2 cellular contexts compared by ENCODE assay signal in the genomic region with DNA sequence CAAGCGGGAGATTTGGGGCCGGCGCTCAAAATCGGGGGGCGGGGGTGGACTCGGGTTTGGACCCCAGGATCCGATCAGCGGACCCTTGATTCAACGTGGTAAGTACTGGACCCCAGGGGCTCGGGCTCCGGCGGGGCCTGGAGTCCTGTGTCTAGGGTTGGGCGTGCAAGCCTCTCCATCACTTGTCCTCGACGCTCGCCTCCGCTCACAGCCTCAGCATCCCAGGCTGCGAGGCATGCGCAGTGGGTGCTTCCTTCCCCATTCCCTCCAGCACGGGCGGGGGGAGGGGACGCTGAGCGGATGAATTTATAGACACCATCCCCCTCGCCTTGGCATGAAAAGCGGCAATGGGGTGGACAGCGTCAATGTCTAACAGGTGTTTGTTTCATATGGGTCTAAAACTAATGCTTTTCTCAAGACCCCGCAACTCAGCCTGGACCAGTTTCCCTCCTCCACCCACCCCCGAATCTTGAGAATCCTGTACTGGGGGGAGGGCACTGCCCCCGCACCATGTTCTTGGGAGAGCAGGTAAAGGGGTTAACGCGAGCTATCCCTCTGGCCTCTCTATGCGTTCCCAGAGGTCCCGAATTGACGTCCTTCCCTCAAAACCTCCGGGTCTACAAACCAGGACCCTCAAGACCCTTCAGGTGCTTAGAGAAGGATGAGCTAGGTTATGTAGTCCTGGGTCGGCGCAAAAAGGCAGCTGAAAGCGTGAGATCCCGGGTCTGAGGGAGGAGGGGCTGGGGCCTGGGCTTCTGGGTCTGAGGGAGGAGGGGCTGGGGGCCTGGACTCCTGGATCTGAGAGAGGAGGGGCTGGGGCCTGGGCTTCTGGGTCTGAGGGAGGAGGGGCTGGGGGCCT.
TF ChIP-seq lines count a peak whose summit lies in the region.

No MANE protein-coding gene starts in this region.

TF ChIP-seq in HCT116, 20 proteins besides CTCF, POLR2A, EP300 and RAD21:
- TF ChIP-seq CBX3 (IDR thresholded peaks at IDR 0.05; ENCODE audit: low read depth): no peak
- TF ChIP-seq YY1 (IDR thresholded peaks at IDR 0.05; ENCODE audit: extremely low read depth, insufficient replicate concordance, low read depth, low read length): no peak
- no peak for TF ChIP-seq POLR2AphosphoS5 (IDR thresholded peaks at IDR 0.05; ENCODE audit: low read depth, low read length)
- no peak for TF ChIP-seq EZH2phosphoT487 (IDR thresholded peaks at IDR 0.05; ENCODE audit: borderline replicate concordance)
- no peak for TF ChIP-seq CEBPB (IDR thresholded peaks at IDR 0.05; ENCODE audit: low read depth)
- TF ChIP-seq, protein P1, sequence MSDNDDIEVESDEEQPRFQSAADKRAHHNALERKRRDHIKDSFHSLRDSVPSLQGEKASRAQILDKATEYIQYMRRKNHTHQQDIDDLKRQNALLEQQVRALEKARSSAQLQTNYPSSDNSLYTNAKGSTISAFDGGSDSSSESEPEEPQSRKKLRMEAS (IDR thresholded peaks at IDR 0.05): no peak
- no peak for TF ChIP-seq ELF1 (IDR thresholded peaks at IDR 0.05; ENCODE audit: borderline replicate concordance, low read depth)
- no peak for TF ChIP-seq ATF3 (IDR thresholded peaks at IDR 0.05)
- TF ChIP-seq SIN3A (IDR thresholded peaks at IDR 0.05; ENCODE audit: low read depth): no peak
- TF ChIP-seq FOSL1 (IDR thresholded peaks at IDR 0.05; ENCODE audit: low read depth): no peak
- TF ChIP-seq EGR1 (IDR thresholded peaks at IDR 0.05; ENCODE audit: low read depth): no peak
- no peak for TF ChIP-seq SP1 (IDR thresholded peaks at IDR 0.05; ENCODE audit: low read depth)
- TF ChIP-seq ZNF274 (IDR thresholded peaks at IDR 0.05; ENCODE audit: low read depth, low read length): no peak
- no peak for TF ChIP-seq EZH2 (IDR thresholded peaks at IDR 0.05)

TF ChIP-seq in SK-N-SH, 30 proteins besides CTCF, POLR2A, EP300 and RAD21:
- TF ChIP-seq FOXJ3 (CRISPR knock-in tag; IDR thresholded peaks at IDR 0.05) (no peak), TAF1 (IDR thresholded peaks at IDR 0.05; ENCODE audit: borderline replicate concordance, low read depth, low read length) (0 out of 2 replicates have a peak, but pooled peaks have one; percentile 27), CHD2 (IDR thresholded peaks at IDR 0.05; ENCODE audit: low read length, partially characterized antibody) (peak; percentile 93), FOXM1 (IDR thresholded peaks at IDR 0.05; ENCODE audit: low read depth) (no peak), FOSL2 (IDR thresholded peaks at IDR 0.05; ENCODE audit: borderline replicate concordance, low read depth) (no peak), EZH2phosphoT487 (IDR thresholded peaks at IDR 0.05; ENCODE audit: borderline replicate concordance, low read depth) (no peak), NRF1 (IDR thresholded peaks at IDR 0.05; ENCODE audit: low read depth, low read length) (peak; percentile 84), SMC3 (IDR thresholded peaks at IDR 0.05; ENCODE audit: low read depth, low read length) (no peak), MXI1 (IDR thresholded peaks at IDR 0.05; ENCODE audit: low read depth, low read length) (0 out of 2 replicates have a peak, but pooled peaks have one; percentile 15)
- TF ChIP-seq, protein P2, sequence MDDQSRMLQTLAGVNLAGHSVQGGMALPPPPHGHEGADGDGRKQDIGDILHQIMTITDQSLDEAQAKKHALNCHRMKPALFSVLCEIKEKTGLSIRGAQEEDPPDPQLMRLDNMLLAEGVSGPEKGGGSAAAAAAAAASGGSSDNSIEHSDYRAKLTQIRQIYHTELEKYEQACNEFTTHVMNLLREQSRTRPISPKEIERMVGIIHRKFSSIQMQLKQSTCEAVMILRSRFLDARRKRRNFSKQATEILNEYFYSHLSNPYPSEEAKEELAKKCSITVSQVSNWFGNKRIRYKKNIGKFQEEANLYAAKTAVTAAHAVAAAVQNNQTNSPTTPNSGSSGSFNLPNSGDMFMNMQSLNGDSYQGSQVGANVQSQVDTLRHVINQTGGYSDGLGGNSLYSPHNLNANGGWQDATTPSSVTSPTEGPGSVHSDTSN (IDR thresholded peaks at IDR 0.05): no peak
- TF ChIP-seq, protein P1 (IDR thresholded peaks at IDR 0.05; ENCODE audit: low read depth): peak; percentile 95
